1 cellular context compared by ENCODE assay signal in the genomic region with DNA sequence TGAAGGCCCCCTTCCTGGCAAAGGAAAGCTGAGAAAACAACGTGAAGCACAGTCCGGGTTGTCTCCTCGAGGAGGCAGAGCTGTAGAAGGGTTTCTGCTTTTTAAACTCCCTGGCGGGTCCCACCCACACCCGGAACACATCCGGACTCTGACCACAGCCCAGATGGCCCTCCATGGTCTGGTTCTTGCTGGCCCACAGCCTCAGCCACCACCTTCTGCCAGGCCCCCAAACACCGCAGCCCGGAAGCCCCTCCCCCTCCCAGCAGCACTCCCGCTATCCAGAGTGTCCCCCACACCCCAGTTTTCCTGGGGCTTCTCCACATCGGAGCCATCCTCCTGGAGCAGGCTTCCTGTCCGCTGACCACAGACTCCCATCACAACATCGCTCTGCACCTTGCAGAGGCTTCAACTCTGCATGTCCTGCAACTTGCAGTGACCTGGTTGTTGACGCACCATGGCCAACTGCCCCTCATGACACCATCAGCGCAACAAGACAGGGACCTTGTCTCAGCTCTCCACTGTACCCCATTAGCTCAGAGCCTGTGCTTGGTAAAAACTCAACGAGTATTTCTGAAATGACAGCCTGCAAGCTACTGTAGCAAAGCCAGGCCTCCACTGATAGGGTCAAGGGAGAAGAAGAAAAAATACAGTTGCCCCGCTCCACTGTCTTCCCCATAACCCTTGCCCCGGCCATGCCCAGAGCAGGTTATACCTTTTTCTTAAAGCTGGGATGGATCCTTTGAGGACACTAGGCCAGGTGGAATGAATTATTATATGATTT.
TF ChIP-seq lines count a peak whose summit lies in the region.

No MANE protein-coding gene starts in this region.

TF ChIP-seq in GM12878, 131 proteins besides CTCF, POLR2A, EP300 and RAD21 (continues in another document):
- TF ChIP-seq ZNF217 (IDR thresholded peaks at IDR 0.05) (no peak), PRDM15 (CRISPR knock-in tag; IDR thresholded peaks at IDR 0.05) (no peak), MTA2 (IDR thresholded peaks at IDR 0.05; ENCODE audit: low read depth) (no peak), RELA (IDR thresholded peaks at IDR 0.05; ENCODE audit: borderline replicate concordance, partially characterized antibody) (no peak), SREBF1 (IDR thresholded peaks at IDR 0.05; ENCODE audit: low read length) (no peak), MTA3 (IDR thresholded peaks at IDR 0.05; ENCODE audit: borderline replicate concordance, low read length) (no peak), NFIC (IDR thresholded peaks at IDR 0.05; ENCODE audit: low read depth, low read length) (no peak), YY1 (IDR thresholded peaks at IDR 0.05; ENCODE audit: low read depth, low read length) (no peak), FOS (IDR thresholded peaks at IDR 0.05; ENCODE audit: borderline replicate concordance, extremely low read depth, insufficient read length) (no peak), TCF12 (IDR thresholded peaks at IDR 0.05; ENCODE audit: low read depth, low read length) (peak; percentile 34; the same call in 1 of the 2 replicates), IKZF2 (IDR thresholded peaks at IDR 0.05) (peak in 1 of 2 experiments; percentile 15; a peak in 1 of 4 replicates), ATF7 (IDR thresholded peaks at IDR 0.05; ENCODE audit: low read depth) (no peak), RCOR1 (conservative IDR thresholded peaks at IDR 0.05; ENCODE audit: low read depth, low read length) (no peak), NR2F1 (conservative IDR thresholded peaks at IDR 0.05) (no peak), RBBP5 (conservative IDR thresholded peaks at IDR 0.05) (no peak), PAX5 (IDR thresholded peaks at IDR 0.05; ENCODE audit: borderline replicate concordance, low read depth, low read length) (peak; percentile 31; the same call in 1 of the 2 replicates), SIN3A (IDR thresholded peaks at IDR 0.05; ENCODE audit: low read depth, low read length) (no peak), JUND (IDR thresholded peaks at IDR 0.05; ENCODE audit: low read depth, low read length) (no peak), CBFB (IDR thresholded peaks at IDR 0.05; ENCODE audit: low read depth) (no peak), PKNOX1 (IDR thresholded peaks at IDR 0.05) (no peak), SUZ12 (IDR thresholded peaks at IDR 0.05; ENCODE audit: unreplicated experiment) (no peak), POLR2AphosphoS2 (IDR thresholded peaks at IDR 0.05; ENCODE audit: low read depth, low read length) (no peak), RUNX3 (IDR thresholded peaks at IDR 0.05; ENCODE audit: low read length) (peak; percentile 48; the same call in 1 of the 2 replicates), STAT1 (conservative IDR thresholded peaks at IDR 0.05) (no peak), NR2C2 (IDR thresholded peaks at IDR 0.05; ENCODE audit: borderline replicate concordance, control insufficient read depth, insufficient read length, low read depth) (no peak), PML (IDR thresholded peaks at IDR 0.05; ENCODE audit: low read length) (no peak), HDAC2 (IDR thresholded peaks at IDR 0.05) (no peak), MYB (IDR thresholded peaks at IDR 0.05; ENCODE audit: borderline replicate concordance, low read depth, low read length) (no peak), HDGF (IDR thresholded peaks at IDR 0.05) (no peak), FOXM1 (IDR thresholded peaks at IDR 0.05; ENCODE audit: low read depth, low read length) (no peak), E4F1 (IDR thresholded peaks at IDR 0.05; ENCODE audit: borderline replicate concordance, partially characterized antibody) (no peak), ESRRA (IDR thresholded peaks at IDR 0.05; ENCODE audit: low read length) (no peak), BACH1 (IDR thresholded peaks at IDR 0.05; ENCODE audit: borderline replicate concordance) (no peak), TCF3 (IDR thresholded peaks at IDR 0.05; ENCODE audit: borderline replicate concordance, insufficient read depth, low read depth, low read length) (0 out of 2 replicates have a peak, but pooled peaks have one; percentile 49), IKZF1 (conservative IDR thresholded peaks at IDR 0.05) (peak; percentile 43), BHLHE40 (IDR thresholded peaks at IDR 0.05; ENCODE audit: borderline replicate concordance in 1 of 2, low read depth in 2 of 2, low read length in 1 of 2) (no peak)
- TF ChIP-seq, protein P1, sequence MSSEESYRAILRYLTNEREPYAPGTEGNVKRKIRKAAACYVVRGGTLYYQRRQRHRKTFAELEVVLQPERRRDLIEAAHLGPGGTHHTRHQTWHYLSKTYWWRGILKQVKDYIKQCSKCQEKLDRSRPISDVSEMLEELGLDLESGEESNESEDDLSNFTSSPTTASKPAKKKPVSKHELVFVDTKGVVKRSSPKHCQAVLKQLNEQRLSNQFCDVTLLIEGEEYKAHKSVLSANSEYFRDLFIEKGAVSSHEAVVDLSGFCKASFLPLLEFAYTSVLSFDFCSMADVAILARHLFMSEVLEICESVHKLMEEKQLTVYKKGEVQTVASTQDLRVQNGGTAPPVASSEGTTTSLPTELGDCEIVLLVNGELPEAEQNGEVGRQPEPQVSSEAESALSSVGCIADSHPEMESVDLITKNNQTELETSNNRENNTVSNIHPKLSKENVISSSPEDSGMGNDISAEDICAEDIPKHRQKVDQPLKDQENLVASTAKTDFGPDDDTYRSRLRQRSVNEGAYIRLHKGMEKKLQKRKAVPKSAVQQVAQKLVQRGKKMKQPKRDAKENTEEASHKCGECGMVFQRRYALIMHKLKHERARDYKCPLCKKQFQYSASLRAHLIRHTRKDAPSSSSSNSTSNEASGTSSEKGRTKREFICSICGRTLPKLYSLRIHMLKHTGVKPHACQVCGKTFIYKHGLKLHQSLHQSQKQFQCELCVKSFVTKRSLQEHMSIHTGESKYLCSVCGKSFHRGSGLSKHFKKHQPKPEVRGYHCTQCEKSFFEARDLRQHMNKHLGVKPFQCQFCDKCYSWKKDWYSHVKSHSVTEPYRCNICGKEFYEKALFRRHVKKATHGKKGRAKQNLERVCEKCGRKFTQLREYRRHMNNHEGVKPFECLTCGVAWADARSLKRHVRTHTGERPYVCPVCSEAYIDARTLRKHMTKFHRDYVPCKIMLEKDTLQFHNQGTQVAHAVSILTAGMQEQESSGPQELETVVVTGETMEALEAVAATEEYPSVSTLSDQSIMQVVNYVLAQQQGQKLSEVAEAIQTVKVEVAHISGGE (CRISPR knock-in tag; IDR thresholded peaks at IDR 0.05): no peak
- TF ChIP-seq, protein P2, sequence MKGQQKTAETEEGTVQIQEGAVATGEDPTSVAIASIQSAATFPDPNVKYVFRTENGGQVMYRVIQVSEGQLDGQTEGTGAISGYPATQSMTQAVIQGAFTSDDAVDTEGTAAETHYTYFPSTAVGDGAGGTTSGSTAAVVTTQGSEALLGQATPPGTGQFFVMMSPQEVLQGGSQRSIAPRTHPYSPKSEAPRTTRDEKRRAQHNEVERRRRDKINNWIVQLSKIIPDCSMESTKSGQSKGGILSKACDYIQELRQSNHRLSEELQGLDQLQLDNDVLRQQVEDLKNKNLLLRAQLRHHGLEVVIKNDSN (IDR thresholded peaks at IDR 0.05; ENCODE audit: borderline replicate concordance, extremely low read length, insufficient read depth, low read depth, low read length): no peak
- TF ChIP-seq, protein P3, sequence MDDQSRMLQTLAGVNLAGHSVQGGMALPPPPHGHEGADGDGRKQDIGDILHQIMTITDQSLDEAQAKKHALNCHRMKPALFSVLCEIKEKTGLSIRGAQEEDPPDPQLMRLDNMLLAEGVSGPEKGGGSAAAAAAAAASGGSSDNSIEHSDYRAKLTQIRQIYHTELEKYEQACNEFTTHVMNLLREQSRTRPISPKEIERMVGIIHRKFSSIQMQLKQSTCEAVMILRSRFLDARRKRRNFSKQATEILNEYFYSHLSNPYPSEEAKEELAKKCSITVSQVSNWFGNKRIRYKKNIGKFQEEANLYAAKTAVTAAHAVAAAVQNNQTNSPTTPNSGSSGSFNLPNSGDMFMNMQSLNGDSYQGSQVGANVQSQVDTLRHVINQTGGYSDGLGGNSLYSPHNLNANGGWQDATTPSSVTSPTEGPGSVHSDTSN (IDR thresholded peaks at IDR 0.05; ENCODE audit: insufficient replicate concordance, low read depth, low read length): no peak
- TF ChIP-seq, protein P4, sequence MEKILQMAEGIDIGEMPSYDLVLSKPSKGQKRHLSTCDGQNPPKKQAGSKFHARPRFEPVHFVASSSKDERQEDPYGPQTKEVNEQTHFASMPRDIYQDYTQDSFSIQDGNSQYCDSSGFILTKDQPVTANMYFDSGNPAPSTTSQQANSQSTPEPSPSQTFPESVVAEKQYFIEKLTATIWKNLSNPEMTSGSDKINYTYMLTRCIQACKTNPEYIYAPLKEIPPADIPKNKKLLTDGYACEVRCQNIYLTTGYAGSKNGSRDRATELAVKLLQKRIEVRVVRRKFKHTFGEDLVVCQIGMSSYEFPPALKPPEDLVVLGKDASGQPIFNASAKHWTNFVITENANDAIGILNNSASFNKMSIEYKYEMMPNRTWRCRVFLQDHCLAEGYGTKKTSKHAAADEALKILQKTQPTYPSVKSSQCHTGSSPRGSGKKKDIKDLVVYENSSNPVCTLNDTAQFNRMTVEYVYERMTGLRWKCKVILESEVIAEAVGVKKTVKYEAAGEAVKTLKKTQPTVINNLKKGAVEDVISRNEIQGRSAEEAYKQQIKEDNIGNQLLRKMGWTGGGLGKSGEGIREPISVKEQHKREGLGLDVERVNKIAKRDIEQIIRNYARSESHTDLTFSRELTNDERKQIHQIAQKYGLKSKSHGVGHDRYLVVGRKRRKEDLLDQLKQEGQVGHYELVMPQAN (conservative IDR thresholded peaks at IDR 0.05): no peak
- TF ChIP-seq, protein P5, sequence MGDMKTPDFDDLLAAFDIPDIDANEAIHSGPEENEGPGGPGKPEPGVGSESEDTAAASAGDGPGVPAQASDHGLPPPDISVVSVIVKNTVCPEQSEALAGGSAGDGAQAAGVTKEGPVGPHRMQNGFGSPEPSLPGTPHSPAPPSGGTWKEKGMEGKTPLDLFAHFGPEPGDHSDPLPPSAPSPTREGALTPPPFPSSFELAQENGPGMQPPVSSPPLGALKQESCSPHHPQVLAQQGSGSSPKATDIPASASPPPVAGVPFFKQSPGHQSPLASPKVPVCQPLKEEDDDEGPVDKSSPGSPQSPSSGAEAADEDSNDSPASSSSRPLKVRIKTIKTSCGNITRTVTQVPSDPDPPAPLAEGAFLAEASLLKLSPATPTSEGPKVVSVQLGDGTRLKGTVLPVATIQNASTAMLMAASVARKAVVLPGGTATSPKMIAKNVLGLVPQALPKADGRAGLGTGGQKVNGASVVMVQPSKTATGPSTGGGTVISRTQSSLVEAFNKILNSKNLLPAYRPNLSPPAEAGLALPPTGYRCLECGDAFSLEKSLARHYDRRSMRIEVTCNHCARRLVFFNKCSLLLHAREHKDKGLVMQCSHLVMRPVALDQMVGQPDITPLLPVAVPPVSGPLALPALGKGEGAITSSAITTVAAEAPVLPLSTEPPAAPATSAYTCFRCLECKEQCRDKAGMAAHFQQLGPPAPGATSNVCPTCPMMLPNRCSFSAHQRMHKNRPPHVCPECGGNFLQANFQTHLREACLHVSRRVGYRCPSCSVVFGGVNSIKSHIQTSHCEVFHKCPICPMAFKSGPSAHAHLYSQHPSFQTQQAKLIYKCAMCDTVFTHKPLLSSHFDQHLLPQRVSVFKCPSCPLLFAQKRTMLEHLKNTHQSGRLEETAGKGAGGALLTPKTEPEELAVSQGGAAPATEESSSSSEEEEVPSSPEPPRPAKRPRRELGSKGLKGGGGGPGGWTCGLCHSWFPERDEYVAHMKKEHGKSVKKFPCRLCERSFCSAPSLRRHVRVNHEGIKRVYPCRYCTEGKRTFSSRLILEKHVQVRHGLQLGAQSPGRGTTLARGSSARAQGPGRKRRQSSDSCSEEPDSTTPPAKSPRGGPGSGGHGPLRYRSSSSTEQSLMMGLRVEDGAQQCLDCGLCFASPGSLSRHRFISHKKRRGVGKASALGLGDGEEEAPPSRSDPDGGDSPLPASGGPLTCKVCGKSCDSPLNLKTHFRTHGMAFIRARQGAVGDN (IDR thresholded peaks at IDR 0.05): no peak
